8 cellular contexts compared by ENCODE assay signal in genomic region chr17:44556114-44556853, GRCh38. TPM values are rescaled to one million over a fixed set of nuclear protein-coding genes. Genes with fewer than 3 reads are reported as not detected.
DNase-seq lines count a peak whose midpoint lies in the region; ATAC-seq and TF ChIP-seq lines count a peak whose summit lies in the region.

No MANE protein-coding gene starts in this region.

- TF ChIP-seq EP300 in stomach (IDR thresholded peaks at IDR 0.05), result no peak

- TF ChIP-seq CTCF in left lung (IDR thresholded peaks at IDR 0.05) (no peak), stomach (IDR thresholded peaks at IDR 0.05) (no peak)

- H3K36me3 ChIP-seq in SJCRH30 (no peaks in the 10 kb centered on the region), left lung (no peaks in the 10 kb centered on the region), stomach (no peaks in the 10 kb centered on the region)

- WGBS in stomach, 5 donors, result 1 to 3% (median 2%) methylated on average over 28 of the region's 28 CpGs

- H3K4me1 ChIP-seq in SJCRH30 (peaks cover 14% of the 10 kb centered on the region; the same call in 1 of the 2 replicates), left lung (peaks cover 0 to 24% of the 10 kb centered on the region in 2 donors), stomach (peaks cover 15 to 43% (median 25%) of the 10 kb centered on the region in 4 donors)

- H3K9me3 ChIP-seq in SJCRH30 (replicated peaks), result no peaks in the 10 kb centered on the region
- H3K9me3 ChIP-seq in left lung, result no peaks in the 10 kb centered on the region
- H3K9me3 ChIP-seq in stomach, result no peaks in the 10 kb centered on the region

- intact Hi-C loops in left lung (cut with DNase I) (no loop called here), stomach (cut with DNase I; ENCODE audit: low total_unique reads) (no loop called here)

- H3K27ac ChIP-seq in SJCRH30 (peak overlapping the region; percentile 92), left lung (peak overlapping the region; percentile 75 to 79), stomach (peak overlapping the region in 4 of 5 donors; percentile 64 to 80 (median 76))

- H3K27me3 ChIP-seq in SJCRH30 (no peaks in the 10 kb centered on the region), left lung (peaks cover 9 to 66% of the 10 kb centered on the region in 2 donors), stomach (peaks cover 0 to 60% (median 31%) of the 10 kb centered on the region in 3 donors)

- DNase-seq in Daoy (ENCODE audit: low read depth) (peak; percentile 32), HuH-7 (ENCODE audit: low spot score) (peak; percentile 83), SJCRH30 (peak; percentile 62 to 82), dermis blood vessel endothelial cell (peak; percentile 48), left lung (no peak), stomach (peak; percentile 29)

- H3K4me3 ChIP-seq in SJCRH30 (peak overlapping the region; percentile 81), left lung (peak overlapping the region; percentile 48 to 62), stomach (peak overlapping the region; percentile 56 to 72 (median 62))

- ATAC-seq in left lung, result peak; percentile 80
- ATAC-seq in HG03196 (IDR thresholded peaks at IDR 0.05; ENCODE audit: unreplicated experiment), result no peak
- no peak for ATAC-seq in HG02678 (IDR thresholded peaks at IDR 0.05; ENCODE audit: unreplicated experiment)

- TF ChIP-seq POLR2A in stomach (IDR thresholded peaks at IDR 0.05), result no peak

RNA-seq across cellular contexts. Expression of gene FZD2, which starts 1.0 kb away (rescaled TPM):
- total RNA-seq in Daoy (2014; rRNA removed; shearing (Covaris generic)), result 4.6 and 5.5 TPM in 2 replicates
- total RNA-seq in SJCRH30 (2014; rRNA removed; shearing (Covaris generic)), result 16.0 and 18.2 TPM in 2 replicates
- total RNA-seq in dermis blood vessel endothelial cell, result 0.68 and 1.0 TPM in 2 replicates
- total RNA-seq in left lung, result 10 to 100 TPM in 1 of 2 donors, 1 to 10 TPM in 1; 9.8 to 12.1 TPM
- total RNA-seq in stomach, result 10 to 100 TPM in 1 of 5 donors, 1 to 10 TPM in 2, not detected in 2; 1.0 to 19.3 (median 2.2) TPM
- 1 to 10 TPM in 1 of 3 donors, under 1 TPM in 2; 0.31 to 1.5 (median 0.75) TPM for polyA plus RNA-seq in stomach

RNA-seq across cellular contexts. Expression of gene GPATCH8, which starts 53.1 kb away (rescaled TPM):
- 6.3 and 7.7 TPM in 2 replicates for total RNA-seq in Daoy (2014; rRNA removed; shearing (Covaris generic))
- 22.2 and 24.3 TPM in 2 replicates for total RNA-seq in SJCRH30 (2014; rRNA removed; shearing (Covaris generic))
- total RNA-seq in dermis blood vessel endothelial cell (17.0 and 20.7 TPM in 2 replicates), left lung (10 to 100 TPM; 29.8 to 34.0 TPM), stomach (10 to 100 TPM; 18.0 to 58.2 (median 21.0) TPM)
- 1 to 10 TPM; 5.2 to 6.9 (median 6.4) TPM for polyA plus RNA-seq in stomach

Comparison
In these comparisons a context has a peak if more than half of its experiments do, and no peak if none do; other contexts are left out.
1. DNase-seq: peak in Daoy (single experiment), HuH-7 (single experiment), SJCRH30 (2 of 2), dermis blood vessel endothelial cell (single experiment) and stomach (single experiment); none in left lung (0 of 2).
2. Peak in every context shown above with its lines, with median percentiles within 50 percentile points of each other: H3K27ac ChIP-seq and H3K4me3 ChIP-seq.